ENCODE assay signal across 8 cellular contexts in the genomic region with DNA sequence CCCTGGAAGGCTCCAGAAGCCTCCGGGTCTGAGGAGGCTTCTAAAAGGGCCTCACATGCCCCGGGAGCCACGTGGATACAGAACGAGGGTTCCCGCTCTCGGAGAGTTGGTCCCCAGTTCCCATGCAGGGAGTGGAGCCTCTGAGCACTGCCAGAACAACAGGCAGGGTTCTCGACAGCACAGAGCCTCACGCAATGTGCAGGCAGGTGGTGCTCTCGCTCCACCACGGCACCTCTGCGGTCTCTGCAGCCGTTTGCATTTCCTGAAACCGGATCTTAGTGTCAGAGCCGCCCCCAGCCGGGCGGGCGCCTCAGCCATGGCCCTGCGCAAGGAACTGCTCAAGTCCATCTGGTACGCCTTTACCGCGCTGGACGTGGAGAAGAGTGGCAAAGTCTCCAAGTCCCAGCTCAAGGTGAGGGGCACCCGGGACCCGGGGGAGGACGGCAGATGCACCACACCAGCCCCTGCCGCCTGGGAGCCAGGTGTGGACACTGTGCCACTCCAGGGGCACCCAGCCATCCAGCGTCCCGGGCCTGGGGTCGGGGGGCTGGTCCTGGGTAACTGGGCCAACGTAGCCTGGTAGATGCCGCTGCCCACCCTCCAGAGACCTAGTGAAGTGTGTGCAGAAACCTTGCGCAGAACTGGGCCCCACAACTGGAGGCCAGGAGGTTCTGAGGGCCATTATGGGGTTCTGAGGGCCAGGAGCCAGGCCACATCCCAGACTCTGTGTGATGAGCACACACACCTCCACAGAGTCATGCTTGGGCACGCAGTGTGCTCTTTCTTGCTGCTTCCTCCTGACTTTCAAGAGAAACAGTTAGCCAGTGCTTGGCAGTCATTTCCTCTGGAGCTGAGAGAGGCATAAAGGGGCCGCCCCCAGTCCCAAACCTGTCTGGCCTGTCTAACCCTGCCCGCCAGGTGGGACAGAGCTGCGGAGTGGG. TPM values are rescaled to one million over a fixed set of nuclear protein-coding genes. Genes with fewer than 3 reads are reported as not detected.
DNase-seq lines count a peak whose midpoint lies in the region; ATAC-seq and TF ChIP-seq lines count a peak whose summit lies in the region.

A gene with protein sequence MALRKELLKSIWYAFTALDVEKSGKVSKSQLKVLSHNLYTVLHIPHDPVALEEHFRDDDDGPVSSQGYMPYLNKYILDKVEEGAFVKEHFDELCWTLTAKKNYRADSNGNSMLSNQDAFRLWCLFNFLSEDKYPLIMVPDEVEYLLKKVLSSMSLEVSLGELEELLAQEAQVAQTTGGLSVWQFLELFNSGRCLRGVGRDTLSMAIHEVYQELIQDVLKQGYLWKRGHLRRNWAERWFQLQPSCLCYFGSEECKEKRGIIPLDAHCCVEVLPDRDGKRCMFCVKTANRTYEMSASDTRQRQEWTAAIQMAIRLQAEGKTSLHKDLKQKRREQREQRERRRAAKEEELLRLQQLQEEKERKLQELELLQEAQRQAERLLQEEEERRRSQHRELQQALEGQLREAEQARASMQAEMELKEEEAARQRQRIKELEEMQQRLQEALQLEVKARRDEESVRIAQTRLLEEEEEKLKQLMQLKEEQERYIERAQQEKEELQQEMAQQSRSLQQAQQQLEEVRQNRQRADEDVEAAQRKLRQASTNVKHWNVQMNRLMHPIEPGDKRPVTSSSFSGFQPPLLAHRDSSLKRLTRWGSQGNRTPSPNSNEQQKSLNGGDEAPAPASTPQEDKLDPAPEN (plus strand): TSS at position 278 of the 941 bp plus-strand sequence. CDS start 39 bp downstream, at position 317.

- intact Hi-C loops in head of caudate nucleus (cut with DNase I): no loop called here
- intact Hi-C loops in posterior cingulate gyrus (cut with DNase I): no loop called here
- intact Hi-C loops in upper lobe of right lung (cut with DNase I): no loop called here

- DNase-seq in EL (peak; percentile 74), LoVo (ENCODE audit: low spot score) (peak; percentile 59), SIG-M5 (lab: John Stamatoyannopoulos, UW) (peak; percentile 58), head of caudate nucleus (peak in 41 of 42 donors; percentile 20 to 72 (median 45)), posterior cingulate gyrus (peak in 9 of 10 donors; percentile 15 to 89 (median 47)), upper lobe of right lung (peak; percentile 91)
- DNase-seq in activated naive CD4-positive, alpha-beta T cell (lab: John Stamatoyannopoulos, UW): peak; percentile 61 to 82 (median 74)

- peak within 1 kb of the TSS; percentile 74 for H3K27ac ChIP-seq in upper lobe of right lung

- no peaks in the 10 kb centered on the region for H3K27me3 ChIP-seq in upper lobe of right lung

- H3K36me3 ChIP-seq in upper lobe of right lung: peaks cover 21% of the 10 kb centered on the region

- peak; percentile 65 for TF ChIP-seq CTCF in upper lobe of right lung (IDR thresholded peaks at IDR 0.05)

- H3K4me1 ChIP-seq in upper lobe of right lung: peaks cover 26% of the 10 kb centered on the region

- ATAC-seq in GM21786 (IDR thresholded peaks at IDR 0.05; ENCODE audit: unreplicated experiment) (peak; percentile 78), upper lobe of right lung (peak; percentile 92)

- no peaks in the 10 kb centered on the region for H3K9me3 ChIP-seq in upper lobe of right lung

- H3K4me3 ChIP-seq in upper lobe of right lung: peak within 1 kb of the TSS; percentile 47

RNA-seq across cellular contexts. Expression of the gene that starts here (rescaled TPM):
- 17.4 TPM for total RNA-seq in upper lobe of right lung

Comparison
In these comparisons a context has a peak if more than half of its experiments do, and no peak if none do; other contexts are left out.
1. Peak in every context shown above with its lines: DNase-seq, ATAC-seq, H3K4me3 ChIP-seq and H3K27ac ChIP-seq.